Comparison of ENCODE assay signal across 29 cellular contexts in the genomic region with DNA sequence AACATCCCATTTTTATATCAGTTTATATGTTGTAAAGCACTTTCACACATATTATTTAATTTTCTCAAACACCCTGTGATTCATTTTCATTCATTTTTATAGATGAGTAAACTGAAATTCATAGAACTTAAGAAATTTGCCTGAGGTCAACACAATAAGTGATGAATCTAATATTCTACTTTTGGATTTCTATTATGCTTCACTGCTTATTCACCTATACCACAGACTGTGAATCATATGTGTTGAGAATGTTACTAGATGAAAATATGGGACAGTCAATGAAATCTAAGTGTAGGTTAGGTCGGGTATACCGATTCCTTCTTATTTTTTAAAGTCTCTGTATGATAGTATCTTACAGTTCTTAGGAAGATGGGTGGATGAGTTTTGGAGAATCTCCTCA. TPM values are rescaled to one million over a fixed set of nuclear protein-coding genes. Genes with fewer than 3 reads are reported as not detected.
DNase-seq lines count a peak whose midpoint lies in the region; ATAC-seq and TF ChIP-seq lines count a peak whose summit lies in the region.
"Had no signal": no experiment of that assay in that cellular context is flagged by ENCODE, and none has a peak within 500 bp of the region (broad histone marks: within the 10 kb centered on the region; RNA-seq: fewer than 3 reads in every experiment).

No MANE protein-coding gene starts in this region.

- H3K4me1 Mint-ChIP-seq in activated naive CD8-positive, alpha-beta T cell (ENCODE audit: low read depth): peaks cover 28% of the 10 kb centered on the region
- peaks cover 17% of the 10 kb centered on the region for H3K4me1 Mint-ChIP-seq in activated naive CD8-positive, alpha-beta T cell treated with anti-CD3 and anti-CD28 coated beads for 36 hours
- H3K4me1 Mint-ChIP-seq: neural crest cell had no signal

- intact Hi-C loops in right lobe of liver (cut with DNase I): no loop called here

- TF ChIP-seq POLR2A in right lobe of liver (IDR thresholded peaks at IDR 0.05): no peak

- H3K9me3 Mint-ChIP-seq in activated naive CD8-positive, alpha-beta T cell (ENCODE audit: low read depth): no peaks in the 10 kb centered on the region
- no peaks in the 10 kb centered on the region for H3K9me3 Mint-ChIP-seq in activated naive CD8-positive, alpha-beta T cell treated with anti-CD3 and anti-CD28 coated beads for 36 hours
- H3K9me3 Mint-ChIP-seq: activated CD4-positive, alpha-beta memory T cell treated with anti-CD3 and anti-CD28 coated beads, Interleukin-2, amount 10 ng/mL, durations not matched to agents 7 days and 5 days; neural crest cell; stimulated activated naive CD8-positive, alpha-beta T cell treated with anti-CD3 and anti-CD28 coated beads, Interleukin-15, Interleukin-2, amounts not matched to agents 100 ng/mL and 50 ng/mL, for 24 hours had no signal

- H3K4me3 ChIP-seq in right lobe of liver: no peak overlapping the region
- H3K4me3 ChIP-seq: left lung, smooth muscle cell, thyroid gland, vagina had no signal

- TF ChIP-seq CTCF in right lobe of liver (IDR thresholded peaks at IDR 0.05): no peak

- peaks cover 0 to 22% (median 3%) of the 10 kb centered on the region in 4 donors for H3K4me1 ChIP-seq in right lobe of liver
- H3K4me1 ChIP-seq: BE2C, left lung, parathyroid adenoma, vagina had no signal

- DNase-seq in activated naive CD8-positive, alpha-beta T cell treated with anti-CD3 and anti-CD28 coated beads for 36 hours: no peak
- DNase-seq in RKO (ENCODE audit: low spot score) (peak; percentile 22), epithelial cell of prostate (ENCODE audit: low read depth, low spot score) (peak; percentile 12), SKM-1 treated with dmso at 0.1 percent for 144 hours (lab: John Stamatoyannopoulos, UW; ENCODE audit: unreplicated experiment) (no peak), right lobe of liver (no peak)
- DNase-seq: activated CD4-positive, alpha-beta memory T cell treated with anti-CD3 and anti-CD28 coated beads, Interleukin-2, amount 10 ng/mL, durations not matched to agents 7 days and 5 days; activated gamma-delta T cell treated with Interleukin-2 at 50 U/mL for 16 hours; amniotic stem cell; BE2C; DMS 273 treated with DMSO at 0.1 percent for 48 hours; glutamatergic neuron; KBM-7; left lung; mesendoderm; NCI-H1105; NCI-H2029; NCI-H510A treated with DMSO at 0.1 percent for 48 hours; retina; SK-N-SH; T-helper 2 cell; thyroid gland had no signal

- ATAC-seq in HG03439 (IDR thresholded peaks at IDR 0.05; ENCODE audit: unreplicated experiment): no peak
- no peak for ATAC-seq in right lobe of liver
- ATAC-seq: left lung had no signal

- peaks cover 0 to 42% (median 12%) of the 10 kb centered on the region in 4 donors for H3K36me3 ChIP-seq in right lobe of liver

- H3K27ac Mint-ChIP-seq in activated naive CD8-positive, alpha-beta T cell: peak overlapping the region; percentile 77
- no peak overlapping the region for H3K27ac Mint-ChIP-seq in activated naive CD8-positive, alpha-beta T cell treated with anti-CD3 and anti-CD28 coated beads for 36 hours
- H3K27ac Mint-ChIP-seq: activated CD4-positive, alpha-beta memory T cell treated with anti-CD3 and anti-CD28 coated beads, Interleukin-2, amount 10 ng/mL, durations not matched to agents 7 days and 5 days; stimulated activated naive CD8-positive, alpha-beta T cell treated with anti-CD3 and anti-CD28 coated beads, Interleukin-15, Interleukin-2, amounts not matched to agents 100 ng/mL and 50 ng/mL, for 24 hours had no signal

- H3K36me3 Mint-ChIP-seq in activated naive CD8-positive, alpha-beta T cell: peaks cover 18% of the 10 kb centered on the region
- H3K36me3 Mint-ChIP-seq in activated naive CD8-positive, alpha-beta T cell treated with anti-CD3 and anti-CD28 coated beads for 36 hours: peaks cover 27% of the 10 kb centered on the region

- H3K27ac ChIP-seq in epithelial cell of prostate (peak overlapping the region; percentile 39), right lobe of liver (no peak overlapping the region)
- H3K27ac ChIP-seq: left lung, parathyroid adenoma, thyroid gland, vagina had no signal

- no peaks in the 10 kb centered on the region for H3K27me3 Mint-ChIP-seq in activated naive CD8-positive, alpha-beta T cell
- no peaks in the 10 kb centered on the region for H3K27me3 Mint-ChIP-seq in activated naive CD8-positive, alpha-beta T cell treated with anti-CD3 and anti-CD28 coated beads for 36 hours
- H3K27me3 Mint-ChIP-seq: activated CD4-positive, alpha-beta memory T cell treated with anti-CD3 and anti-CD28 coated beads, Interleukin-2, amount 10 ng/mL, durations not matched to agents 7 days and 5 days; stimulated activated naive CD8-positive, alpha-beta T cell treated with anti-CD3 and anti-CD28 coated beads, Interleukin-15, Interleukin-2, amounts not matched to agents 100 ng/mL and 50 ng/mL, for 24 hours had no signal

- no peak overlapping the region for H3K4me3 Mint-ChIP-seq in activated naive CD8-positive, alpha-beta T cell
- no peak overlapping the region for H3K4me3 Mint-ChIP-seq in activated naive CD8-positive, alpha-beta T cell treated with anti-CD3 and anti-CD28 coated beads for 36 hours
- H3K4me3 Mint-ChIP-seq: activated CD4-positive, alpha-beta memory T cell treated with anti-CD3 and anti-CD28 coated beads, Interleukin-2, amount 10 ng/mL, durations not matched to agents 7 days and 5 days; neural crest cell; stimulated activated naive CD8-positive, alpha-beta T cell treated with anti-CD3 and anti-CD28 coated beads, Interleukin-15, Interleukin-2, amounts not matched to agents 100 ng/mL and 50 ng/mL, for 24 hours had no signal

- no peaks in the 10 kb centered on the region for H3K9me3 ChIP-seq in right lobe of liver
- H3K9me3 ChIP-seq: BE2C, left lung, SK-N-SH, thyroid gland, vagina had no signal

- H3K27me3 ChIP-seq in right lobe of liver: no peaks in the 10 kb centered on the region
- H3K27me3 ChIP-seq: BE2C, left lung, thyroid gland, vagina had no signal

- WGBS in right lobe of liver (ENCODE audit: insufficient coverage, low coverage, low lambda C conversion rate, missing lambda C conversion rate): 87% methylated on average over 2 of the region's 2 CpGs

RNA-seq across cellular contexts. Expression of gene CDC37L1, which starts 24.8 kb away (rescaled TPM):
- total RNA-seq in activated naive CD8-positive, alpha-beta T cell treated with anti-CD3 and anti-CD28 coated beads for 36 hours: 10 to 100 TPM; 10.7 to 10.9 TPM
- 10 to 100 TPM; 20.9 to 42.4 (median 30.8) TPM for total RNA-seq in right lobe of liver

RNA-seq across cellular contexts. Expression of gene AK3, which starts 36.9 kb away (rescaled TPM):
- total RNA-seq in activated naive CD8-positive, alpha-beta T cell treated with anti-CD3 and anti-CD28 coated beads for 36 hours: 10 to 100 TPM; 32.2 to 33.3 TPM
- total RNA-seq in right lobe of liver: 100 to 1,000 TPM in 3 of 6 experiments, 10 to 100 TPM in 3; 72.4 to 131 (median 99.5) TPM

RNA-seq across cellular contexts. Expression of gene SPATA6L, which starts 37.8 kb away (rescaled TPM):
- total RNA-seq in activated naive CD8-positive, alpha-beta T cell treated with anti-CD3 and anti-CD28 coated beads for 36 hours: under 1 TPM; 0.35 to 0.44 TPM
- 10 to 100 TPM in 1 of 6 experiments, 1 to 10 TPM in 5; 3.7 to 18.8 (median 5.0) TPM for total RNA-seq in right lobe of liver
- total RNA-seq: H4 had no signal

RNA-seq across cellular contexts. Expression of gene PLPP6, which starts 42.0 kb away (rescaled TPM):
- 1 to 10 TPM; 3.8 to 4.0 TPM for total RNA-seq in activated naive CD8-positive, alpha-beta T cell treated with anti-CD3 and anti-CD28 coated beads for 36 hours
- 10 to 100 TPM in 2 of 6 experiments, 1 to 10 TPM in 4; 7.8 to 12.4 (median 9.3) TPM for total RNA-seq in right lobe of liver

Comparison
In these comparisons a context has a peak if more than half of its experiments do, and no peak if none do; other contexts are left out.
1. DNase-seq: peak in RKO (single experiment) and epithelial cell of prostate (single experiment); none in activated naive CD8-positive, alpha-beta T cell treated with anti-CD3 and anti-CD28 coated beads for 36 hours (single experiment), SKM-1 treated with dmso at 0.1 percent for 144 hours (single experiment) and right lobe of liver (0 of 3).